ENCODE assay signal across 13 cellular contexts in the genomic region with DNA sequence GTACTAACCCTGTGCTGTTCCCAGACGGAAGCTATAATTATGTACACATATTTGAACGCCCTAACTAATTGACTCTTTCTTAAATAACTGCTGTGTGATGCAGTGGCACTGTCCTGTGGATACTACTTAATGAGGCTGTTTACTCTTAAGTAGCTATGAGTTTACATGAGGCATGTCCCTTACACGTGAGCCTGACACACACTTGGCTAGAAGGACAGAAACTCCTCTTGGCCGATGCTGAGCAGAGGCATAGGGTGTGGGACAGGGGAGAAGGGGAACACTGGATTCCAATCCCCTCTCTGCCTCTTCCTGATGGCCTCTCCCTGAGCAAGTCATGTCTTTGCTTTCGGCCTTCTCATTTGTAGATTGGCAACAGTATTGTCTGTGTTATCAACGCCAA. TPM values are rescaled to one million over a fixed set of nuclear protein-coding genes. Genes with fewer than 3 reads are reported as not detected.
DNase-seq lines count a peak whose midpoint lies in the region; ATAC-seq and TF ChIP-seq lines count a peak whose summit lies in the region.
"Had no signal": no experiment of that assay in that cellular context is flagged by ENCODE, and none has a peak within 500 bp of the region (broad histone marks: within the 10 kb centered on the region; RNA-seq: fewer than 3 reads in every experiment).

No MANE protein-coding gene starts in this region.

- intact Hi-C loops in Caco-2 (cut with micrococcal nuclease; ENCODE audit: unreplicated experiment) (no loop called here), left cardiac atrium (cut with DNase I) (no loop called here), sciatic nerve (cut with DNase I) (no loop called here)

- peak; percentile 35 to 36 for ATAC-seq in left cardiac atrium
- ATAC-seq in sciatic nerve = peak; percentile 37
- ATAC-seq in GM19397 (IDR thresholded peaks at IDR 0.05; ENCODE audit: unreplicated experiment) = no peak
- no peak for ATAC-seq in HG02642 (IDR thresholded peaks at IDR 0.05; ENCODE audit: poor library complexity, unreplicated experiment)

- CTCF ChIA-PET in Caco-2 (lab: Charles Lee) = interaction anchor here (1.1 kb wide), 1 partner anchor 22 kb away, joined by 3 read pairs; the partner anchor contains the start of gene EHD4

- no peaks in the 10 kb centered on the region for H3K9me3 Mint-ChIP-seq in Caco-2 (ENCODE audit: unreplicated experiment)

- H3K4me3 ChIP-seq in Caco-2 (ENCODE audit: low read depth, low read length) (no peak overlapping the region), adipocyte (ENCODE audit: low read length) (no peak overlapping the region)

- POLR2A ChIA-PET in Caco-2 (lab: Charles Lee) = no interaction called here

- no peaks in the 10 kb centered on the region for H3K9me3 ChIP-seq in Caco-2
- no peaks in the 10 kb centered on the region for H3K9me3 ChIP-seq in adipocyte (ENCODE audit: control insufficient read depth, low read length)

- DNase-seq in Caco-2 (no peak), adipocyte (ENCODE audit: low read depth) (no peak), left cardiac atrium (no peak), sciatic nerve (ENCODE audit: low spot score) (no peak), COR-L47 (lab: John Stamatoyannopoulos, UW) (no peak), NCI-H187 (lab: John Stamatoyannopoulos, UW) (no peak)
- DNase-seq: AML-193; hippocampal formation; NCI-H1105 treated with DMSO at 0.1 percent for 48 hours; NCI-H510A treated with DMSO at 0.1 percent for 48 hours; stimulated activated CD4-positive, alpha-beta T cell treated with anti-CD3 and anti-CD28 coated beads, Interleukin-15, amount 100 ng/mL, for 24 hours had no signal

- BruUV-seq in Caco-2 (replicated peaks; lab: Mats Ljungman, UMichigan) = TSS peak; percentile 7

- peaks cover 1% of the 10 kb centered on the region; the same call in 1 of the 2 replicates for H3K36me3 ChIP-seq in Caco-2 (ENCODE audit: control insufficient read depth, insufficient read depth, low read length)
- peaks cover 3% of the 10 kb centered on the region for H3K36me3 ChIP-seq in adipocyte (ENCODE audit: control insufficient read depth, insufficient read depth, low read length, severe bottlenecking)

- TF ChIP-seq CTCF in Caco-2 (IDR thresholded peaks at IDR 0.05; ENCODE audit: insufficient read depth in 1 of 2, low read depth in 1 of 2, low read length in 1 of 2, severe bottlenecking in 1 of 2, unreplicated experiment in 1 of 2) = no peak

- H3K4me1 Mint-ChIP-seq in Caco-2 (ENCODE audit: low read depth, unreplicated experiment) = peaks cover 13% of the 10 kb centered on the region

- H3K9ac ChIP-seq in adipocyte (ENCODE audit: low read length) = peak overlapping the region; percentile 25

- H3K27me3 Mint-ChIP-seq in Caco-2 (ENCODE audit: insufficient read depth, unreplicated experiment) = no peaks in the 10 kb centered on the region

- H3K36me3 Mint-ChIP-seq in Caco-2 (ENCODE audit: insufficient read depth, unreplicated experiment) = peaks cover 51% of the 10 kb centered on the region

- H3K27me3 ChIP-seq in Caco-2 (replicated peaks; ENCODE audit: control insufficient read depth, insufficient read depth, low read length) (no peaks in the 10 kb centered on the region), adipocyte (replicated peaks; ENCODE audit: control insufficient read depth, insufficient read depth, low read length) (no peaks in the 10 kb centered on the region)

- no peak overlapping the region for H3K4me3 Mint-ChIP-seq in Caco-2 (ENCODE audit: unreplicated experiment)

- H3K27ac Mint-ChIP-seq in Caco-2 (ENCODE audit: unreplicated experiment) = peak overlapping the region; percentile 26

- H3K4me1 ChIP-seq in Caco-2 (peaks cover 46% of the 10 kb centered on the region), adipocyte (ENCODE audit: control insufficient read depth, insufficient read depth, low read length) (peaks cover 24% of the 10 kb centered on the region)

RNA-seq across cellular contexts. Expression of gene EHD4, which starts 21.9 kb away (rescaled TPM):
- total RNA-seq in Caco-2 (2022) (31.6 TPM in 2 replicates), left cardiac atrium (10 to 100 TPM; 34.0 to 42.1 TPM), sciatic nerve (27.3 TPM)

RNA-seq across cellular contexts. Expression of gene SPTBN5, which starts 56.7 kb away (rescaled TPM):
- total RNA-seq in Caco-2 (2022) = 2.3 and 2.5 TPM in 2 replicates
- total RNA-seq in left cardiac atrium = 1 to 10 TPM; 1.7 to 2.5 TPM
- total RNA-seq in sciatic nerve = 35.0 TPM

Comparison
In these comparisons a context has a peak if more than half of its experiments do, and no peak if none do; other contexts are left out.
1. ATAC-seq: peak in left cardiac atrium (2 of 2) and sciatic nerve (single experiment); none in GM19397 (single experiment) and HG02642 (single experiment).
2. RNA of gene SPTBN5, which starts 56.7 kb away (total RNA-seq): 35.0 TPM in sciatic nerve (single experiment); 1.7 to 2.5 TPM in left cardiac atrium and 2.3 to 2.5 TPM in Caco-2; every median in the first group is over 10 times any median in the second.